In genomic region chr1:60920561-60920960, GRCh38 we compare ENCODE assay signal across 22 cellular contexts.
"Had no signal": no experiment of that assay in that cellular context is flagged by ENCODE, and none has a peak within 500 bp of the region (broad histone marks: within the 10 kb centered on the region; RNA-seq: fewer than 3 reads in every experiment).

No MANE protein-coding gene starts in this region.

- H3K4me1 Mint-ChIP-seq: IgD-negative memory B cell, T-cell had no signal

- H3K36me3 Mint-ChIP-seq: IgD-negative memory B cell, T-cell had no signal

- H3K4me3 ChIP-seq: K562, SJSA1 had no signal

- H3K4me2 ChIP-seq: KMS-11, SK-N-SH had no signal

- H3K36me3 ChIP-seq: SJSA1 had no signal

- H3K27ac Mint-ChIP-seq: IgD-negative memory B cell, T-cell had no signal

- DNase-seq: MM.1S, NCI-H1092 treated with DMSO at 0.1 percent for 48 hours, NCI-H1436, NCI-H187, NCI-H2029, NCI-H2081 treated with DMSO at 0.1 percent for 48 hours, NCI-H2171, NCI-H226, NCI-H446, NCI-H510A treated with DMSO at 0.1 percent for 48 hours, NCI-H526, Right ventricle myocardium superior, RPMI8226, SIG-M5, SK-N-SH, SW 1271, T-cell had no signal

- H3K4me3 Mint-ChIP-seq: IgD-negative memory B cell, T-cell had no signal

- H3K9me3 ChIP-seq: SJSA1, SK-N-SH had no signal

- H3K27me3 ChIP-seq: SJSA1 had no signal

- H3K9ac ChIP-seq: KMS-11, SK-N-SH had no signal

- H3K4me1 ChIP-seq: SJSA1 had no signal

- H3K9me3 Mint-ChIP-seq: T-cell had no signal

- H3K27ac ChIP-seq: HL-60, KMS-11, SJSA1 had no signal

- ATAC-seq: K562, T-cell had no signal
